42 cellular contexts compared by ENCODE assay signal in the genomic region with DNA sequence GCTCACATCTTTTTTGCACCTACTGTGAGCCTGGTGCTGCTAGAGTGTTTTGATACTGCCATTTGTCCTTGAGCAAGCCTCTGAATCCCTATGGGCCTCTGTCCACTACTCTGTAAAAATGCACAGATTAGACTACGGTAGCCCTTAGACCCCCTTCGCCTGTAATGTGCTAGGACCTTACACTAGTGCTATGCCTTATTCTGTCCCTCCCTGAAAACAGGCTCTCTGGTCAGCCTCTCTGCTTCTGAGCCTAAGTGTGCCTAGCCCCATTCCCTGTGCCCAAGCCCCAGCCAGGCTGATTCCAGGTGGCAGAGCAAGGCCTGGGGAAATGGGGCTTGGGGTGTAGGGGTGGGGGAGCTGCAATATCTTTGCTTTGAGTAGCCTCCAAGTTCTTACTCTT. TPM values are rescaled to one million over a fixed set of nuclear protein-coding genes. Genes with fewer than 3 reads are reported as not detected.
DNase-seq lines count a peak whose midpoint lies in the region; ATAC-seq, FAIRE-seq and TF ChIP-seq lines count a peak whose summit lies in the region.
"Had no signal": no experiment of that assay in that cellular context is flagged by ENCODE, and none has a peak within 500 bp of the region (broad histone marks: within the 10 kb centered on the region; RNA-seq: fewer than 3 reads in every experiment).

No MANE protein-coding gene starts in this region.

- POLR2A ChIA-PET in K562 (lab: Yijun Ruan, JAX): interaction anchor here (0.7 to 2.0 kb wide), 3 partner anchors 12 to 37 kb away, joined by 3 to 11 read pairs (median 3); no protein-coding TSS in a partner anchor
- POLR2A ChIA-PET in naive thymus-derived CD4-positive, alpha-beta T cell (lab: Charles Lee): interaction anchor here (0.6 to 1.5 kb wide), 8 partner anchors 9 to 88 kb away, joined by 3 to 6 read pairs (median 4); a partner anchor contains a TSS

- WGBS in K562 (ENCODE audit: insufficient coverage, low coverage, missing lambda C conversion rate): 21% methylated on average over 2 of the region's 2 CpGs

- no peaks in the 10 kb centered on the region for H3K9me2 ChIP-seq in Karpas-422 (replicated peaks; ENCODE audit: insufficient read depth, low read length)

- H3K36me3 Mint-ChIP-seq in activated CD8-positive, alpha-beta memory T cell treated with anti-CD3 and anti-CD28 coated beads, Interleukin-2, amount 10 ng/mL, durations not matched to agents 7 days and 5 days: peaks cover 17% of the 10 kb centered on the region
- peaks cover 31% of the 10 kb centered on the region for H3K36me3 Mint-ChIP-seq in stimulated activated effector memory CD8-positive, alpha-beta T cell treated with anti-CD3 and anti-CD28 coated beads, Interleukin-12 subunit alpha, Interleukin-12 subunit beta, amount 100 ng/mL, for 72 hours
- H3K36me3 Mint-ChIP-seq in naive thymus-derived CD4-positive, alpha-beta T cell: peaks cover 0 to 18% (median 0%) of the 10 kb centered on the region in 5 donors

- ATAC-seq in activated CD8-positive, alpha-beta memory T cell treated with anti-CD3 and anti-CD28 coated beads, Interleukin-2, amount 10 ng/mL, durations not matched to agents 7 days and 5 days: peak; percentile 24
- ATAC-seq in K562: peak; percentile 32
- peak; percentile 32 for ATAC-seq in stimulated activated effector memory CD8-positive, alpha-beta T cell treated with anti-CD3 and anti-CD28 coated beads, Interleukin-12 subunit alpha, Interleukin-12 subunit beta, amount 100 ng/mL, for 72 hours
- ATAC-seq in naive thymus-derived CD4-positive, alpha-beta T cell: no peak
- ATAC-seq: lower lobe of right lung, mucosa of descending colon had no signal

- H4K20me1 ChIP-seq in Karpas-422 (ENCODE audit: insufficient read depth, low read depth, low read length) (no peaks in the 10 kb centered on the region), K562 (replicated peaks; ENCODE audit: control insufficient read depth, insufficient read depth, low read length) (no peaks in the 10 kb centered on the region)

- no peak for FAIRE-seq in K562 (lab: Jason Lieb, UNC)

- no peak for TF ChIP-seq EP300 in K562 (IDR thresholded peaks at IDR 0.05; ENCODE audit: low read length)

- no peaks in the 10 kb centered on the region for H3K9me3 ChIP-seq in Karpas-422 (ENCODE audit: low read length)
- no peaks in the 10 kb centered on the region for H3K9me3 ChIP-seq in K562 (replicated peaks; ENCODE audit: control insufficient read depth, insufficient read depth, low read depth, low read length)
- H3K9me3 ChIP-seq in naive thymus-derived CD4-positive, alpha-beta T cell (ENCODE audit: control insufficient read depth in 2 of 3, low read length in 3 of 3): no peaks in the 10 kb centered on the region
- H3K9me3 ChIP-seq: breast epithelium, esophagus muscularis mucosa, HAP-1, heart right ventricle, lower lobe of right lung, MG63, mucosa of descending colon, right atrium auricular region, SJSA1, suprapubic skin, vagina had no signal

- intact Hi-C loops in K562 (cut with micrococcal nuclease): no loop called here
- intact Hi-C loops in naive thymus-derived CD4-positive, alpha-beta T cell (cut with micrococcal nuclease): no loop called here

- CTCF ChIA-PET in activated CD8-positive, alpha-beta memory T cell treated with anti-CD3 and anti-CD28 coated beads, Interleukin-2, amount 10 ng/mL, durations not matched to agents 7 days and 5 days (lab: Charles Lee): interaction anchor here (0.6 to 2.3 kb wide), 3 partner anchors 19 to 322 kb away, joined by 3 to 6 read pairs (median 4); no protein-coding TSS in a partner anchor
- CTCF ChIA-PET in K562 (lab: Yijun Ruan, JAX; ENCODE audit: low intra/inter-chr PET ratio): no interaction called here
- CTCF ChIA-PET in naive thymus-derived CD4-positive, alpha-beta T cell (lab: Charles Lee): interaction anchor here (0.7 kb wide), 1 partner anchor 250 kb away, joined by 5 read pairs; no protein-coding TSS in a partner anchor

- H3K27me3 Mint-ChIP-seq in activated CD8-positive, alpha-beta memory T cell treated with anti-CD3 and anti-CD28 coated beads, Interleukin-2, amount 10 ng/mL, durations not matched to agents 7 days and 5 days: no peaks in the 10 kb centered on the region
- H3K27me3 Mint-ChIP-seq in naive thymus-derived CD4-positive, alpha-beta T cell: no peaks in the 10 kb centered on the region

- H3K27ac ChIP-seq in Karpas-422 (ENCODE audit: low read length): peak overlapping the region; percentile 78
- no peak overlapping the region for H3K27ac ChIP-seq in K562 (ENCODE audit: extremely low read depth, low read depth, low read length)
- no peak overlapping the region for H3K27ac ChIP-seq in naive thymus-derived CD4-positive, alpha-beta T cell (ENCODE audit: low read depth, low read length)
- H3K27ac ChIP-seq: breast epithelium, esophagus muscularis mucosa, heart right ventricle, lower lobe of right lung, right atrium auricular region, SJSA1, suprapubic skin, vagina had no signal

- no peak overlapping the region for H3K4me3 Mint-ChIP-seq in activated CD8-positive, alpha-beta memory T cell treated with anti-CD3 and anti-CD28 coated beads, Interleukin-2, amount 10 ng/mL, durations not matched to agents 7 days and 5 days
- no peak overlapping the region for H3K4me3 Mint-ChIP-seq in stimulated activated effector memory CD8-positive, alpha-beta T cell treated with anti-CD3 and anti-CD28 coated beads, Interleukin-12 subunit alpha, Interleukin-12 subunit beta, amount 100 ng/mL, for 72 hours
- H3K4me3 Mint-ChIP-seq in naive thymus-derived CD4-positive, alpha-beta T cell: no peak overlapping the region
- H3K4me3 Mint-ChIP-seq: activated T-helper 1 cell treated with anti-CD3 and anti-CD28 coated beads, Interleukin-12 subunit alpha, Interleukin-12 subunit beta, Interleukin-2, Interleukin-4 antibody, amounts not matched to agents 30 ng/mL and 10 ng/mL and 1 ng/mL, durations not matched to agents 14 hours and 24 hours and 36 hours; endodermal cell had no signal

- H3K9me1 ChIP-seq in K562 (ENCODE audit: control insufficient read depth, insufficient read depth, low read length): no peaks in the 10 kb centered on the region

- H3K27me3 ChIP-seq in Karpas-422 (ENCODE audit: low read length) (no peaks in the 10 kb centered on the region), K562 (ENCODE audit: control insufficient read depth in 2 of 2, insufficient read depth in 2 of 2, low read length in 2 of 2) (no peaks in the 10 kb centered on the region)
- no peaks in the 10 kb centered on the region for H3K27me3 ChIP-seq in naive thymus-derived CD4-positive, alpha-beta T cell (ENCODE audit: control insufficient read depth in 2 of 2, insufficient read depth in 2 of 2, low read length in 2 of 2)
- H3K27me3 ChIP-seq: breast epithelium, esophagus muscularis mucosa, heart right ventricle, MG63, right atrium auricular region, SJSA1, suprapubic skin, vagina had no signal

- no peak for DNase-seq in activated CD8-positive, alpha-beta memory T cell treated with anti-CD3 and anti-CD28 coated beads, Interleukin-2, amount 10 ng/mL, durations not matched to agents 7 days and 5 days
- DNase-seq in activated CD8-positive, alpha-beta memory T cell treated with anti-CD3 and anti-CD28 coated beads, Interleukin-2, amount 50 U/mL, for 48 hours: no peak
- peak; percentile 44 for DNase-seq in Karpas-422
- DNase-seq in K562 (ENCODE audit: extremely low read depth in 1 of 4, low spot score in 3 of 4): no peak
- DNase-seq in stimulated activated effector memory CD8-positive, alpha-beta T cell treated with anti-CD3 and anti-CD28 coated beads, Interleukin-12 subunit alpha, Interleukin-12 subunit beta, amount 100 ng/mL, for 72 hours (ENCODE audit: low spot score in 2 of 2): no peak
- no peak for DNase-seq in stimulated activated naive CD4-positive, alpha-beta T cell treated with Interleukin-2 at 50 U/mL for 16 hours (lab: John Stamatoyannopoulos, UW)
- DNase-seq in cerebellar nuclear complex (lab: John Stamatoyannopoulos, UW): no peak
- DNase-seq in naive thymus-derived CD4-positive, alpha-beta T cell: no peak
- DNase-seq: activated CD4-positive, alpha-beta T cell treated with anti-CD3 and anti-CD28 coated beads for 4 hours; activated naive CD4-positive, alpha-beta T cell treated with anti-CD3 and anti-CD28 coated beads, Interleukin-2, amount 50 U/mL, for 16 hours; AML-193; amygdala; cortex of kidney; DMS153; endodermal cell; foreskin melanocyte; GDM1; heart right ventricle; KBM-7; kidney glomerular epithelial cell; lower lobe of right lung; MG63; mucosa of descending colon; NCI-H1417; NCI-H2029 treated with DMSO at 0.1 percent for 48 hours; NCI-H226; NCI-H69; stimulated activated CD4-positive, alpha-beta T cell treated with anti-CD3 and anti-CD28 coated beads, Interleukin-2, amount 100 ng/mL, for 24 hours had no signal

- no peak overlapping the region for H2AFZ ChIP-seq in Karpas-422 (ENCODE audit: low read length)
- no peak overlapping the region for H2AFZ ChIP-seq in K562 (ENCODE audit: low read depth, low read length)

- H3K79me2 ChIP-seq in Karpas-422 (ENCODE audit: low read length) (peaks cover 5% of the 10 kb centered on the region; the same call in 1 of the 2 replicates), K562 (ENCODE audit: control insufficient read depth, insufficient read depth, low read length) (no peaks in the 10 kb centered on the region)

- H3K36me3 ChIP-seq in Karpas-422 (ENCODE audit: insufficient read depth, low read length) (peaks cover 13% of the 10 kb centered on the region; the same call in 1 of the 2 replicates), K562 (ENCODE audit: control insufficient read depth, insufficient read depth, low read length) (peaks cover 16% of the 10 kb centered on the region; the same call in 1 of the 3 replicates)
- H3K36me3 ChIP-seq in naive thymus-derived CD4-positive, alpha-beta T cell (ENCODE audit: control insufficient read depth in 2 of 3, insufficient read depth in 3 of 3, low read length in 3 of 3): peaks cover 0 to 14% (median 13%) of the 10 kb centered on the region in 3 experiments
- H3K36me3 ChIP-seq: breast epithelium, lower lobe of right lung, right atrium auricular region, suprapubic skin had no signal

- H3K9ac ChIP-seq in Karpas-422 (ENCODE audit: low read length): no peak overlapping the region
- no peak overlapping the region for H3K9ac ChIP-seq in K562 (ENCODE audit: insufficient read depth in 1 of 2, low read depth in 2 of 2, low read length in 2 of 2)

- H3K4me3 ChIP-seq in Karpas-422 (ENCODE audit: low read length) (no peak overlapping the region), K562 (no peak overlapping the region)
- no peak overlapping the region for H3K4me3 ChIP-seq in naive thymus-derived CD4-positive, alpha-beta T cell (ENCODE audit: low read length)
- H3K4me3 ChIP-seq: breast epithelium, esophagus muscularis mucosa, HAP-1, heart right ventricle, lower lobe of right lung, MG63, mucosa of descending colon, right atrium auricular region, SJSA1, smooth muscle cell, suprapubic skin, vagina had no signal

- no peak for TF ChIP-seq CTCF in K562 (IDR thresholded peaks at IDR 0.05 in 2 of 3, conservative IDR thresholded peaks at IDR 0.05 in 1 of 3; ENCODE audit: insufficient read depth in 2 of 3, low read depth in 1 of 3, low read length in 3 of 3)

- no peak for TF ChIP-seq POLR2A in K562 (conservative IDR thresholded peaks at IDR 0.05)

- in situ Hi-C loops in K562 (cut with MboI): no loop called here

- H3K4me1 ChIP-seq in Karpas-422 (ENCODE audit: low read length): peaks cover 76% of the 10 kb centered on the region
- H3K4me1 ChIP-seq in K562 (replicated peaks in 1 of 2; ENCODE audit: control insufficient read depth in 2 of 2, insufficient read depth in 2 of 2, low read length in 2 of 2): no peaks in the 10 kb centered on the region
- peaks cover 0 to 10% of the 10 kb centered on the region in 2 donors for H3K4me1 ChIP-seq in naive thymus-derived CD4-positive, alpha-beta T cell (ENCODE audit: control insufficient read depth in 2 of 2, insufficient read depth in 2 of 2, low read length in 2 of 2)
- H3K4me1 ChIP-seq: breast epithelium, HAP-1, lower lobe of right lung, right atrium auricular region, SJSA1 had no signal

- H3K9me3 Mint-ChIP-seq in activated CD8-positive, alpha-beta memory T cell treated with anti-CD3 and anti-CD28 coated beads, Interleukin-2, amount 10 ng/mL, durations not matched to agents 7 days and 5 days (ENCODE audit: low read depth): no peaks in the 10 kb centered on the region
- no peaks in the 10 kb centered on the region for H3K9me3 Mint-ChIP-seq in stimulated activated effector memory CD8-positive, alpha-beta T cell treated with anti-CD3 and anti-CD28 coated beads, Interleukin-12 subunit alpha, Interleukin-12 subunit beta, amount 100 ng/mL, for 72 hours
- peaks cover 0 to 2% (median 0%) of the 10 kb centered on the region in 11 donors for H3K9me3 Mint-ChIP-seq in naive thymus-derived CD4-positive, alpha-beta T cell
- H3K9me3 Mint-ChIP-seq: activated T-helper 1 cell treated with anti-CD3 and anti-CD28 coated beads, Interleukin-12 subunit alpha, Interleukin-12 subunit beta, Interleukin-2, Interleukin-4 antibody, amounts not matched to agents 30 ng/mL and 10 ng/mL and 1 ng/mL, durations not matched to agents 14 hours and 24 hours and 36 hours; endodermal cell had no signal

- H3K27ac Mint-ChIP-seq in activated CD8-positive, alpha-beta memory T cell treated with anti-CD3 and anti-CD28 coated beads, Interleukin-2, amount 10 ng/mL, durations not matched to agents 7 days and 5 days: no peak overlapping the region
- H3K27ac Mint-ChIP-seq in stimulated activated effector memory CD8-positive, alpha-beta T cell treated with anti-CD3 and anti-CD28 coated beads, Interleukin-12 subunit alpha, Interleukin-12 subunit beta, amount 100 ng/mL, for 72 hours: peak overlapping the region; percentile 52
- H3K27ac Mint-ChIP-seq in naive thymus-derived CD4-positive, alpha-beta T cell: peak overlapping the region in 3 of 9 donors; percentile 12 to 65 (median 40)
- H3K27ac Mint-ChIP-seq: activated T-helper 1 cell treated with anti-CD3 and anti-CD28 coated beads, Interleukin-12 subunit alpha, Interleukin-12 subunit beta, Interleukin-2, Interleukin-4 antibody, amounts not matched to agents 30 ng/mL and 10 ng/mL and 1 ng/mL, durations not matched to agents 14 hours and 24 hours and 36 hours; endodermal cell had no signal

- BruUV-seq in K562 (replicated peaks; lab: Mats Ljungman, UMichigan): no TSS peak

- H3K4me1 Mint-ChIP-seq in activated CD8-positive, alpha-beta memory T cell treated with anti-CD3 and anti-CD28 coated beads, Interleukin-2, amount 10 ng/mL, durations not matched to agents 7 days and 5 days: peaks cover 15% of the 10 kb centered on the region
- peaks cover 8% of the 10 kb centered on the region for H3K4me1 Mint-ChIP-seq in stimulated activated effector memory CD8-positive, alpha-beta T cell treated with anti-CD3 and anti-CD28 coated beads, Interleukin-12 subunit alpha, Interleukin-12 subunit beta, amount 100 ng/mL, for 72 hours
- H3K4me1 Mint-ChIP-seq in naive thymus-derived CD4-positive, alpha-beta T cell: peaks cover 9 to 32% (median 19%) of the 10 kb centered on the region in 7 donors
- H3K4me1 Mint-ChIP-seq: endodermal cell had no signal

- TF ChIP-seq RAD21 in K562 (CRISPR knock-in tag; conservative IDR thresholded peaks at IDR 0.05 in 1 of 2, IDR thresholded peaks at IDR 0.05 in 1 of 2): no peak

- no peak overlapping the region for H3K4me2 ChIP-seq in Karpas-422 (ENCODE audit: low read depth, low read length, poor library complexity, severe bottlenecking)
- no peak overlapping the region for H3K4me2 ChIP-seq in K562 (ENCODE audit: insufficient read depth, low read length)
- H3K4me2 ChIP-seq: smooth muscle cell had no signal

RNA-seq across cellular contexts. Expression of a gene that starts 10.7 kb away (rescaled TPM):
- total RNA-seq in activated CD8-positive, alpha-beta memory T cell treated with anti-CD3 and anti-CD28 coated beads, Interleukin-2, amount 10 ng/mL, durations not matched to agents 7 days and 5 days: 100 to 1,000 TPM; 716 to 739 TPM
- 660 and 748 TPM in 2 replicates for total RNA-seq in Karpas-422 (2014; rRNA removed; shearing (Covaris generic); ENCODE audit: low replicate concordance)
- total RNA-seq in K562 (2011; cell fraction: chromatin; rRNA removed; ENCODE audit: low replicate concordance): 55.4 and 188 TPM in 2 replicates
- 38.2 and 49.9 TPM in 2 replicates for total RNA-seq in K562 (2011; cell fraction: nucleolus; rRNA removed)
- 79.4 and 79.5 TPM in 2 replicates for total RNA-seq in K562 (2011; cell fraction: nucleoplasm; rRNA removed)
- total RNA-seq in K562 (2014; rRNA removed) (566 and 689 TPM in 2 replicates), K562 (2014; rRNA removed; fragmentation: Illumina TruSeq; extraction: Trizol) (933 and 1,114 TPM in 2 replicates), K562 (2015; rRNA removed; fragmentation: Illumina TruSeq; extraction: Trizol) (974 and 1,083 TPM in 2 replicates), K562 (2021) (441 and 442 TPM in 2 replicates)
- polyA plus RNA-seq in K562 (2011; rRNA removed) (325 and 454 TPM in 2 replicates), K562 (2014; fragmentation: Illumina TruSeq; extraction: Trizol) (1,153 and 1,284 TPM in 2 replicates), K562 (2014; fragmentation: Nextera tagmentation; extraction: Ambion mirVana) (1,000 to 10,000 TPM; 1,767 to 1,896 TPM), K562 (2014; rRNA removed) (835 and 850 TPM in 2 replicates)
- polyA plus RNA-seq in K562 (2011; cell fraction: cytosol; rRNA removed): 50.0 and 125 TPM in 2 replicates
- 87.7 and 155 TPM in 2 replicates for polyA plus RNA-seq in K562 (2011; cell fraction: nucleus; rRNA removed)
- 367 and 762 TPM in 2 replicates for polyA plus RNA-seq in K562 (2012)
- polyA minus RNA-seq in K562 (2011; rRNA and poly(A)+ RNA removed): 163 and 197 TPM in 2 replicates
- 132 and 144 TPM in 2 replicates for polyA minus RNA-seq in K562 (2011; cell fraction: cytosol; rRNA and poly(A)+ RNA removed)
- 54.7 and 120 TPM in 2 replicates for polyA minus RNA-seq in K562 (2011; cell fraction: nucleus; rRNA and poly(A)+ RNA removed)
- total RNA-seq in naive thymus-derived CD4-positive, alpha-beta T cell: 100 to 1,000 TPM; 294 to 530 (median 319) TPM
- polyA plus RNA-seq in naive thymus-derived CD4-positive, alpha-beta T cell: 100 to 1,000 TPM; 529 to 577 TPM

RNA-seq across cellular contexts. Expression of a gene that starts 32.7 kb away (rescaled TPM):
- total RNA-seq in activated CD8-positive, alpha-beta memory T cell treated with anti-CD3 and anti-CD28 coated beads, Interleukin-2, amount 10 ng/mL, durations not matched to agents 7 days and 5 days: not detected
- not detected in 2 replicates for total RNA-seq in Karpas-422 (2014; rRNA removed; shearing (Covaris generic); ENCODE audit: low replicate concordance)
- total RNA-seq in K562 (2011; cell fraction: chromatin; rRNA removed; ENCODE audit: low replicate concordance): not detected in 2 replicates
- not detected in 2 replicates for total RNA-seq in K562 (2011; cell fraction: nucleolus; rRNA removed)
- not detected in 2 replicates for total RNA-seq in K562 (2011; cell fraction: nucleoplasm; rRNA removed)
- total RNA-seq in K562 (2014; rRNA removed) (not detected in 2 replicates), K562 (2014; rRNA removed; fragmentation: Illumina TruSeq; extraction: Trizol) (not detected in 2 replicates), K562 (2015; rRNA removed; fragmentation: Illumina TruSeq; extraction: Trizol) (not detected in 2 replicates), K562 (2021) (not detected in 2 replicates)
- polyA plus RNA-seq in K562 (2011; rRNA removed) (1.4 and 1.5 TPM in 2 replicates), K562 (2014; fragmentation: Illumina TruSeq; extraction: Trizol) (0.86 TPM in 1 of 2 replicates, not detected in the other), K562 (2014; fragmentation: Nextera tagmentation; extraction: Ambion mirVana) (under 1 TPM in 1 of 2 experiments, not detected in 1; 0.22 TPM), K562 (2014; rRNA removed) (not detected in 2 replicates)
- polyA plus RNA-seq in K562 (2011; cell fraction: cytosol; rRNA removed): 0.33 TPM in 1 of 2 replicates, not detected in the other
- 0.35 TPM in 1 of 2 replicates, not detected in the other for polyA plus RNA-seq in K562 (2011; cell fraction: nucleus; rRNA removed)
- polyA plus RNA-seq in K562 (2012): 0.62 and 7.2 TPM in 2 replicates
- polyA minus RNA-seq in K562 (2011; rRNA and poly(A)+ RNA removed): 0.45 and 1.9 TPM in 2 replicates
- polyA minus RNA-seq in K562 (2011; cell fraction: cytosol; rRNA and poly(A)+ RNA removed): not detected in 2 replicates
- not detected in 2 replicates for polyA minus RNA-seq in K562 (2011; cell fraction: nucleus; rRNA and poly(A)+ RNA removed)
- total RNA-seq in naive thymus-derived CD4-positive, alpha-beta T cell: not detected
- under 1 TPM in 1 of 2 donors, not detected in 1; 0.14 TPM for polyA plus RNA-seq in naive thymus-derived CD4-positive, alpha-beta T cell
- total RNA-seq: A172; activated CD8-positive, alpha-beta memory T cell treated with anti-CD3 and anti-CD28 coated beads for 36 hours; activated T-helper 1 cell treated with anti-CD3 and anti-CD28 coated beads, Interleukin-12 subunit alpha, Interleukin-12 subunit beta, Interleukin-2, Interleukin-4 antibody, amounts not matched to agents 30 ng/mL and 10 ng/mL and 1 ng/mL, durations not matched to agents 14 hours and 24 hours and 36 hours; endodermal cell; lower lobe of right lung; mucosa of descending colon; RPMI7951; SJSA1; smooth muscle cell; T-helper 2 cell treated with Interferon-gamma antibody and Interleukin-4, amounts not matched to agents 100 ng/mL and 5 ng/mL, for 36 hours; vagina had no signal
- polyA plus RNA-seq: neural cell, smooth muscle cell had no signal
